ENCODE assay signal across 19 cellular contexts in the genomic region with DNA sequence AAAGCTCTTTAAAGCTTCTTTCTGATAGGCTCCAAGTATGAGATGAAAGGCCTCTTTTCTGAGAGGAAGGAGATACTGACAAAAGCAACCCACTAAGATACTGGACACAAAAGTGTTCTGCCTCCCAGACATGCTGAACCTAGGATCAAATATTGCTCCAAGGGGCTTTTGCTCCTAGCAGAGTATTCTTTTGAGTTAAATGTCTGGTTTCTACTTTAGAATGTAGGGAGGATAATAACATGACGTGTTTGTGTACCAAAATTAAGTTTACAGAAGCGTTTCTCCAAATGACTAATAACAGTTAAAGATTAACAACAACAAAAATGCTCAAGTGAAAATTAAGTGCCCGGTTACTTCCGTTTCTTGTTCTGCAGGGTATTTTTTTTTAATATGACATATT.
DNase-seq lines count a peak whose midpoint lies in the region; ATAC-seq and TF ChIP-seq lines count a peak whose summit lies in the region.
"Had no signal": no experiment of that assay in that cellular context is flagged by ENCODE, and none has a peak within 500 bp of the region (broad histone marks: within the 10 kb centered on the region; RNA-seq: fewer than 3 reads in every experiment).

No MANE protein-coding gene starts in this region.

- H3K9me3 Mint-ChIP-seq in activated CD8-positive, alpha-beta T cell treated with anti-CD3 and anti-CD28 coated beads, Interleukin-2, amount 10 ng/mL, durations not matched to agents 7 days and 5 days (ENCODE audit: insufficient read depth), result peaks cover 4% of the 10 kb centered on the region
- H3K9me3 Mint-ChIP-seq in stimulated activated effector memory CD8-positive, alpha-beta T cell treated with anti-CD3 and anti-CD28 coated beads, Interleukin-12 subunit alpha, Interleukin-12 subunit beta, amount 100 ng/mL, for 72 hours, result peaks cover 11% of the 10 kb centered on the region

- TF ChIP-seq POLR2A in breast epithelium (IDR thresholded peaks at IDR 0.05), result no peak

- H3K4me1 Mint-ChIP-seq in activated CD8-positive, alpha-beta T cell treated with anti-CD3 and anti-CD28 coated beads, Interleukin-2, amount 10 ng/mL, durations not matched to agents 7 days and 5 days (ENCODE audit: low read depth), result no peaks in the 10 kb centered on the region
- H3K4me1 Mint-ChIP-seq in stimulated activated effector memory CD8-positive, alpha-beta T cell treated with anti-CD3 and anti-CD28 coated beads, Interleukin-12 subunit alpha, Interleukin-12 subunit beta, amount 100 ng/mL, for 72 hours, result no peaks in the 10 kb centered on the region
- H3K4me1 Mint-ChIP-seq: activated naive CD4-positive, alpha-beta T cell treated with anti-CD3 and anti-CD28 coated beads, Interleukin-2, amount 10 ng/mL, durations not matched to agents 7 days and 5 days; CD14-positive monocyte; T-cell had no signal

- CTCF ChIA-PET in mammary epithelial cell (lab: Charles Lee; ENCODE audit: low non-redundant PET), result no interaction called here
- CTCF ChIA-PET in activated CD8-positive, alpha-beta T cell treated with anti-CD3 and anti-CD28 coated beads, Interleukin-2, amount 10 ng/mL, durations not matched to agents 7 days and 5 days (lab: Charles Lee), result no interaction called here

- no peak overlapping the region for H3K4me3 Mint-ChIP-seq in activated CD8-positive, alpha-beta T cell treated with anti-CD3 and anti-CD28 coated beads, Interleukin-2, amount 10 ng/mL, durations not matched to agents 7 days and 5 days
- H3K4me3 Mint-ChIP-seq in stimulated activated effector memory CD8-positive, alpha-beta T cell treated with anti-CD3 and anti-CD28 coated beads, Interleukin-12 subunit alpha, Interleukin-12 subunit beta, amount 100 ng/mL, for 72 hours, result no peak overlapping the region
- H3K4me3 Mint-ChIP-seq: activated naive CD4-positive, alpha-beta T cell treated with anti-CD3 and anti-CD28 coated beads, Interleukin-2, amount 10 ng/mL, durations not matched to agents 7 days and 5 days; CD14-positive monocyte; T-cell had no signal

- H3K9me3 ChIP-seq in mammary epithelial cell (replicated peaks; ENCODE audit: insufficient read depth, low read length) (no peaks in the 10 kb centered on the region), breast epithelium (no peaks in the 10 kb centered on the region), right atrium auricular region (peaks cover 0 to 10% of the 10 kb centered on the region in 2 donors), BE2C (no peaks in the 10 kb centered on the region)
- H3K9me3 ChIP-seq: testis had no signal

- H3K27me3 Mint-ChIP-seq in activated CD8-positive, alpha-beta T cell treated with anti-CD3 and anti-CD28 coated beads, Interleukin-2, amount 10 ng/mL, durations not matched to agents 7 days and 5 days (ENCODE audit: low read depth), result no peaks in the 10 kb centered on the region
- H3K27me3 Mint-ChIP-seq: activated naive CD4-positive, alpha-beta T cell treated with anti-CD3 and anti-CD28 coated beads, Interleukin-2, amount 10 ng/mL, durations not matched to agents 7 days and 5 days; T-cell had no signal

- POLR2A ChIA-PET in activated CD8-positive, alpha-beta T cell treated with anti-CD3 and anti-CD28 coated beads, Interleukin-2, amount 10 ng/mL, durations not matched to agents 7 days and 5 days (lab: Charles Lee), result no interaction called here

- intact Hi-C loops in mammary epithelial cell (cut with micrococcal nuclease), result no loop called here
- intact Hi-C loops in breast epithelium (cut with DNase I; ENCODE audit: low total_unique reads), result no loop called here

- in situ Hi-C loops in mammary epithelial cell (cut with MboI; ENCODE audit: low sequenced_read_pairs in 2 of 2), result no loop called here

- TF ChIP-seq CTCF in mammary epithelial cell (conservative IDR thresholded peaks at IDR 0.05 in 1 of 2, IDR thresholded peaks at IDR 0.05 in 1 of 2; ENCODE audit: extremely low read depth in 1 of 2, insufficient read depth in 1 of 2, low read depth in 1 of 2, low read length in 2 of 2) (no peak), breast epithelium (IDR thresholded peaks at IDR 0.05) (no peak), right atrium auricular region (IDR thresholded peaks at IDR 0.05) (no peak), BE2C (IDR thresholded peaks at IDR 0.05; ENCODE audit: low read depth, low read length) (no peak)

- H3K27ac ChIP-seq in mammary epithelial cell (ENCODE audit: insufficient read depth, low read depth, low read length) (no peak overlapping the region), breast epithelium (no peak overlapping the region), right atrium auricular region (no peak overlapping the region)
- H3K27ac ChIP-seq: KMS-11, testis had no signal

- H3K36me3 Mint-ChIP-seq in activated CD8-positive, alpha-beta T cell treated with anti-CD3 and anti-CD28 coated beads, Interleukin-2, amount 10 ng/mL, durations not matched to agents 7 days and 5 days (ENCODE audit: low read depth), result no peaks in the 10 kb centered on the region
- H3K36me3 Mint-ChIP-seq in stimulated activated effector memory CD8-positive, alpha-beta T cell treated with anti-CD3 and anti-CD28 coated beads, Interleukin-12 subunit alpha, Interleukin-12 subunit beta, amount 100 ng/mL, for 72 hours, result no peaks in the 10 kb centered on the region
- H3K36me3 Mint-ChIP-seq: activated naive CD4-positive, alpha-beta T cell treated with anti-CD3 and anti-CD28 coated beads, Interleukin-2, amount 10 ng/mL, durations not matched to agents 7 days and 5 days; CD14-positive monocyte; T-cell had no signal

- 65% methylated on average over 4 of the region's 4 CpGs for WGBS in mammary epithelial cell (ENCODE audit: low coverage, missing lambda C conversion rate)

- no peaks in the 10 kb centered on the region for H3K79me2 ChIP-seq in mammary epithelial cell (ENCODE audit: insufficient read depth, low read length)

- H3K9ac ChIP-seq in mammary epithelial cell (ENCODE audit: insufficient read depth, low read length), result no peak overlapping the region
- H3K9ac ChIP-seq: KMS-11 had no signal

- peak; percentile 59 for ATAC-seq in HG02759 (IDR thresholded peaks at IDR 0.05; ENCODE audit: unreplicated experiment)
- ATAC-seq in activated CD8-positive, alpha-beta T cell treated with anti-CD3 and anti-CD28 coated beads, Interleukin-2, amount 10 ng/mL, durations not matched to agents 7 days and 5 days, result peak; percentile 49
- peak; percentile 24 for ATAC-seq in stimulated activated effector memory CD8-positive, alpha-beta T cell treated with anti-CD3 and anti-CD28 coated beads, Interleukin-12 subunit alpha, Interleukin-12 subunit beta, amount 100 ng/mL, for 72 hours

- H3K27me3 ChIP-seq in mammary epithelial cell (ENCODE audit: insufficient read depth, low read length) (no peaks in the 10 kb centered on the region), breast epithelium (no peaks in the 10 kb centered on the region), right atrium auricular region (no peaks in the 10 kb centered on the region), BE2C (no peaks in the 10 kb centered on the region)
- H3K27me3 ChIP-seq: testis had no signal

- no peak overlapping the region for H3K4me3 ChIP-seq in mammary epithelial cell (replicated peaks in 1 of 3; ENCODE audit: insufficient read depth in 1 of 3, low read depth in 2 of 3, low read length in 3 of 3)
- H3K4me3 ChIP-seq in breast epithelium, result no peak overlapping the region
- no peak overlapping the region for H3K4me3 ChIP-seq in right atrium auricular region
- no peak overlapping the region for H3K4me3 ChIP-seq in BE2C (ENCODE audit: low read depth, low read length)
- H3K4me3 ChIP-seq: testis had no signal

- DNase-seq in mammary epithelial cell, result no peak
- no peak for DNase-seq in breast epithelium (ENCODE audit: low spot score in 2 of 2)
- no peak for DNase-seq in activated CD8-positive, alpha-beta T cell treated with anti-CD3 and anti-CD28 coated beads, Interleukin-2, amount 10 ng/mL, durations not matched to agents 7 days and 5 days
- no peak for DNase-seq in stimulated activated effector memory CD8-positive, alpha-beta T cell treated with anti-CD3 and anti-CD28 coated beads, Interleukin-12 subunit alpha, Interleukin-12 subunit beta, amount 100 ng/mL, for 72 hours (ENCODE audit: low spot score in 2 of 2)
- DNase-seq in right atrium auricular region (ENCODE audit: low spot score), result no peak
- no peak for DNase-seq in BE2C
- no peak for DNase-seq in activated gamma-delta T cell treated with Interleukin-2 at 50 U/mL for 16 hours
- DNase-seq: activated naive CD4-positive, alpha-beta T cell treated with anti-CD3 and anti-CD28 coated beads, Interleukin-2, amount 10 ng/mL, durations not matched to agents 7 days and 5 days; activated T-cell treated with anti-CD3 and anti-CD28 coated beads for 4 hours; DMS 273 treated with DMSO at 0.1 percent for 48 hours; head of caudate nucleus; NCI-H2081; NCI-H524; SHP77 had no signal

- H3K4me2 ChIP-seq in mammary epithelial cell (ENCODE audit: insufficient read depth, low read depth, low read length), result no peak overlapping the region
- H3K4me2 ChIP-seq: KMS-11 had no signal

- H3K4me1 ChIP-seq in mammary epithelial cell (ENCODE audit: insufficient read depth, low read length) (no peaks in the 10 kb centered on the region), breast epithelium (no peaks in the 10 kb centered on the region), right atrium auricular region (no peaks in the 10 kb centered on the region), BE2C (no peaks in the 10 kb centered on the region)
- H3K4me1 ChIP-seq: testis had no signal

- no peak overlapping the region for H3K27ac Mint-ChIP-seq in activated CD8-positive, alpha-beta T cell treated with anti-CD3 and anti-CD28 coated beads, Interleukin-2, amount 10 ng/mL, durations not matched to agents 7 days and 5 days
- no peak overlapping the region for H3K27ac Mint-ChIP-seq in stimulated activated effector memory CD8-positive, alpha-beta T cell treated with anti-CD3 and anti-CD28 coated beads, Interleukin-12 subunit alpha, Interleukin-12 subunit beta, amount 100 ng/mL, for 72 hours
- H3K27ac Mint-ChIP-seq: activated naive CD4-positive, alpha-beta T cell treated with anti-CD3 and anti-CD28 coated beads, Interleukin-2, amount 10 ng/mL, durations not matched to agents 7 days and 5 days; CD14-positive monocyte; T-cell had no signal

- H4K20me1 ChIP-seq in mammary epithelial cell (ENCODE audit: insufficient read depth, low read length), result no peaks in the 10 kb centered on the region

- H3K36me3 ChIP-seq in mammary epithelial cell (ENCODE audit: insufficient read depth, low read length) (no peaks in the 10 kb centered on the region), breast epithelium (no peaks in the 10 kb centered on the region), right atrium auricular region (no peaks in the 10 kb centered on the region), BE2C (no peaks in the 10 kb centered on the region)

- dilution Hi-C loops in mammary epithelial cell (cut with HindIII; ENCODE audit: low sequenced_read_pairs), result no loop called here

- no TSS peak for BruUV-seq in mammary epithelial cell (replicated peaks; lab: Mats Ljungman, UMichigan)

- peak overlapping the region; percentile 24 for H2AFZ ChIP-seq in mammary epithelial cell (ENCODE audit: low read depth, low read length)
